ENCODE assay signal across 15 cellular contexts in genomic region chr17:4326608-4327007, GRCh38.
"Had no signal": no experiment of that assay in that cellular context is flagged by ENCODE, and none has a peak within 500 bp of the region (broad histone marks: within the 10 kb centered on the region; RNA-seq: fewer than 3 reads in every experiment).

No MANE protein-coding gene starts in this region.

- H3K4me3 ChIP-seq: right lobe of liver, thyroid gland, uterus had no signal

- ATAC-seq: effector memory CD8-positive, alpha-beta T cell; right lobe of liver; stimulated activated memory B cell treated with anti-CD40 and anti-IgM and Interleukin-4, amounts not matched to agents 10 μg/mL and 1 μg/mL and 100 μg/mL, for 72 hours had no signal

- H3K27me3 ChIP-seq: right lobe of liver, thyroid gland, uterus had no signal

- H3K27ac ChIP-seq: right lobe of liver, thyroid gland, uterus had no signal

- DNase-seq: activated CD4-positive, alpha-beta T cell treated with anti-CD3 and anti-CD28 coated beads, Interleukin-2, amount 50 U/mL, for 1 hour; activated naive CD4-positive, alpha-beta T cell; activated naive CD8-positive, alpha-beta T cell treated with anti-CD3 and anti-CD28 coated beads, Interleukin-2, amount 10 ng/mL, durations not matched to agents 7 days and 5 days; anterior cingulate cortex; dermis blood vessel endothelial cell; effector memory CD8-positive, alpha-beta T cell; hippocampal formation; kidney; midbrain; right lobe of liver; stimulated activated CD4-positive, alpha-beta T cell treated with anti-CD3 and anti-CD28 coated beads, Interleukin-12 subunit alpha, Interleukin-12 subunit beta, amount 100 ng/mL, for 4 hours; stimulated activated CD4-positive, alpha-beta T cell treated with anti-CD3 and anti-CD28 coated beads, Interleukin-2, amount 100 ng/mL, for 24 hours; thyroid gland; uterus had no signal

- H3K36me3 ChIP-seq: right lobe of liver, thyroid gland, uterus had no signal

- H3K9me3 ChIP-seq: right lobe of liver, thyroid gland, uterus had no signal

- H3K4me1 ChIP-seq: thyroid gland, uterus had no signal
